ENCODE assay signal across 10 cellular contexts in the genomic region with DNA sequence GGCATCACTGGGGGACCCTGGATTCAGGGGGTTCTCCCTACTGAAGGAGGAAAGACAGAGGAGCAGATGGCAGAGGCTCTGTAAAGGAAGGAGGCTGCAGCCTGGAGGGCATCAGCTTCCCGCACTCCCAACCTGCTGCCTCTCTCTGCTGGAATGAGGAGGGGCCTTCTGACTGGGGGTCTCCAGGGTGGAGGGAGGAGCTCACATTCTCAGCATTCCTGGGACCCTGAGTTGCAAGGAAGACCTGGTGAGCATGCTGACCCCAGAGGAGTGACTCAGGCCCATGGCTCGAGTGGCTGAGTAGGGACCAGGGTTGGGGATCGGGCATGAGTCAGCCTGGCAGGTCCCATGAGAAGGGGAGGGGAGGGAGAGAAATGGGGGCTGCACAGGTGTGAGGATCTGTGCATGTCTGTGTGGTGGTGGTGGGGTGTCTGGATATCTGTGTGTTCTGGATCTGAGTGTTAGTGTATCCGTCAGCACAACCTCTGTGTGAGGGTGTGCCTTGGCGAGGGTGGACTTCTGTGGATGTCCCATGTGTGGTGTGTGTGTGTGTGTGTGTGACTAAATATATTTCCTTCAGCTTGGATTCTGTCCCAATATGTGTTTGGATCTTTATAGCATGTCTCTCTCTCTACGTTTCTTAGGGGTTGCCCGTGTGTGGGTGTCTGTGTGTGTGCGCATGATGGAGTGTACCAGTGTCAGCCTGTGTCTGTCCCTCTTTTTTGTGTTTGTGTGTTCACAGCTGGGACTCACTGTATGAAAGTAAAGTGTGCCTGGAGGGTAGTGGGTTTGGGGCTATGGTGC. TPM values are rescaled to one million over a fixed set of nuclear protein-coding genes. Genes with fewer than 3 reads are reported as not detected.
DNase-seq lines count a peak whose midpoint lies in the region; ATAC-seq, FAIRE-seq and TF ChIP-seq lines count a peak whose summit lies in the region.
"Had no signal": no experiment of that assay in that cellular context is flagged by ENCODE, and none has a peak within 500 bp of the region (broad histone marks: within the 10 kb centered on the region; RNA-seq: fewer than 3 reads in every experiment).

No MANE protein-coding gene starts in this region.

- DNase-seq in Calu3 = peak; percentile 80
- peak; percentile 93 for DNase-seq in RCC 7860 (ENCODE audit: low spot score)
- no peak for DNase-seq in epithelial cell of prostate (ENCODE audit: low read depth, low spot score)
- no peak for DNase-seq in osteocyte (ENCODE audit: extremely low spot score, unreplicated experiment)
- no peak for DNase-seq in NCI-H1436 treated with DMSO at 0.1 percent for 48 hours (lab: John Stamatoyannopoulos, UW)
- no peak for DNase-seq in epidermal melanocyte (ENCODE audit: insufficient read length, low spot score)
- no peak for DNase-seq in naive thymus-derived CD8-positive, alpha-beta T cell
- no peak for DNase-seq in SIG-M5 (lab: John Stamatoyannopoulos, UW)

- H3K4me1 Mint-ChIP-seq in Calu3 (ENCODE audit: low read depth, unreplicated experiment) (peaks cover 54% of the 10 kb centered on the region), osteocyte (ENCODE audit: unreplicated experiment) (peaks cover 79% of the 10 kb centered on the region)
- peaks cover 19 to 30% (median 21%) of the 10 kb centered on the region in 4 donors for H3K4me1 Mint-ChIP-seq in naive thymus-derived CD8-positive, alpha-beta T cell

- ATAC-seq in naive thymus-derived CD8-positive, alpha-beta T cell = no peak

- H3K9me3 Mint-ChIP-seq in Calu3 (ENCODE audit: low read depth, unreplicated experiment) = no peaks in the 10 kb centered on the region
- H3K9me3 Mint-ChIP-seq in osteocyte (ENCODE audit: unreplicated experiment) = no peaks in the 10 kb centered on the region
- no peaks in the 10 kb centered on the region for H3K9me3 Mint-ChIP-seq in naive thymus-derived CD8-positive, alpha-beta T cell
- H3K9me3 Mint-ChIP-seq: dendritic cell treated with granulocyte-macrophage colony-stimulating factor and Interleukin-4, amounts not matched to agents 40 ng/mL and 50 ng/mL, for 4 days had no signal

- peak overlapping the region; percentile 37 for H3K4me3 Mint-ChIP-seq in Calu3 (ENCODE audit: low read depth, unreplicated experiment)
- H3K4me3 Mint-ChIP-seq in osteocyte (ENCODE audit: unreplicated experiment) = peak overlapping the region; percentile 65
- H3K4me3 Mint-ChIP-seq in naive thymus-derived CD8-positive, alpha-beta T cell = peak overlapping the region in 1 of 10 donors; percentile 29
- H3K4me3 Mint-ChIP-seq: dendritic cell treated with granulocyte-macrophage colony-stimulating factor and Interleukin-4, amounts not matched to agents 40 ng/mL and 50 ng/mL, for 4 days had no signal

- no TSS peak for BruUV-seq in Calu3 (replicated peaks; lab: Mats Ljungman, UMichigan)

- H3K27ac ChIP-seq in epithelial cell of prostate = peak overlapping the region; percentile 88

- intact Hi-C loops in Calu3 (cut with micrococcal nuclease; ENCODE audit: unreplicated experiment) = no loop called here

- TF ChIP-seq CTCF in Calu3 (IDR thresholded peaks at IDR 0.05; ENCODE audit: unreplicated experiment) = no peak
- TF ChIP-seq CTCF in osteocyte (IDR thresholded peaks at IDR 0.05) = no peak

- FAIRE-seq in RCC 7860 (lab: Jason Lieb, UNC) = peak; percentile 80

- H3K27ac Mint-ChIP-seq in Calu3 (ENCODE audit: unreplicated experiment) (peak overlapping the region; percentile 98), osteocyte (ENCODE audit: unreplicated experiment) (peak overlapping the region; percentile 92)
- H3K27ac Mint-ChIP-seq in naive thymus-derived CD8-positive, alpha-beta T cell = peak overlapping the region in 5 of 10 donors; percentile 38 to 81 (median 52)

- POLR2A ChIA-PET in naive thymus-derived CD8-positive, alpha-beta T cell (lab: Charles Lee) = interaction anchor here (0.6 to 5.4 kb wide), 3 partner anchors 19 to 234 kb away, joined by 5 to 38 read pairs (median 5); a partner anchor contains a TSS

- H3K27me3 Mint-ChIP-seq in Calu3 (ENCODE audit: unreplicated experiment) = no peaks in the 10 kb centered on the region
- no peaks in the 10 kb centered on the region for H3K27me3 Mint-ChIP-seq in osteocyte (ENCODE audit: unreplicated experiment)
- H3K27me3 Mint-ChIP-seq in naive thymus-derived CD8-positive, alpha-beta T cell = peaks cover 13 to 44% (median 39%) of the 10 kb centered on the region in 5 donors

- CTCF ChIA-PET in Calu3 (lab: Charles Lee) = no interaction called here

- H3K36me3 Mint-ChIP-seq in Calu3 (ENCODE audit: insufficient read depth, unreplicated experiment) (peaks cover 76% of the 10 kb centered on the region), osteocyte (ENCODE audit: unreplicated experiment) (peaks cover 18% of the 10 kb centered on the region)
- no peaks in the 10 kb centered on the region for H3K36me3 Mint-ChIP-seq in naive thymus-derived CD8-positive, alpha-beta T cell

RNA-seq across cellular contexts. Expression of a gene that starts 4.6 kb away (rescaled TPM):
- total RNA-seq in Calu3 (2022) = 107 and 118 TPM in 2 replicates
- 250 and 265 TPM in 2 replicates for total RNA-seq in osteocyte
- total RNA-seq in naive thymus-derived CD8-positive, alpha-beta T cell = not detected
- polyA plus RNA-seq in naive thymus-derived CD8-positive, alpha-beta T cell = under 1 TPM in 2 of 3 donors, not detected in 1; 0.11 to 0.21 TPM

RNA-seq across cellular contexts. Expression of a gene that starts 30.6 kb away (rescaled TPM):
- 4.9 and 8.9 TPM in 2 replicates for total RNA-seq in Calu3 (2022)
- not detected in 2 replicates for total RNA-seq in osteocyte
- not detected for total RNA-seq in naive thymus-derived CD8-positive, alpha-beta T cell
- polyA plus RNA-seq in naive thymus-derived CD8-positive, alpha-beta T cell = not detected
- total RNA-seq: SK-MEL-5 had no signal

RNA-seq across cellular contexts. Expression of a gene that starts 40.5 kb away (rescaled TPM):
- total RNA-seq in Calu3 (2022) (320 and 370 TPM in 2 replicates), osteocyte (226 and 237 TPM in 2 replicates)
- 100 to 1,000 TPM; 262 to 280 TPM for total RNA-seq in naive thymus-derived CD8-positive, alpha-beta T cell
- polyA plus RNA-seq in naive thymus-derived CD8-positive, alpha-beta T cell = 10 to 100 TPM; 40.7 to 67.6 (median 46.1) TPM

Comparison
In these comparisons a context has a peak if more than half of its experiments do, and no peak if none do; other contexts are left out.
1. DNase-seq: peak in Calu3 (single experiment) and RCC 7860 (single experiment); none in epithelial cell of prostate (single experiment), osteocyte (single experiment), NCI-H1436 treated with DMSO at 0.1 percent for 48 hours (single experiment), epidermal melanocyte (single experiment), naive thymus-derived CD8-positive, alpha-beta T cell (0 of 10) and SIG-M5 (single experiment).
2. RNA of a gene that starts 4.6 kb away (total RNA-seq): 250 to 265 TPM in osteocyte and 107 to 118 TPM in Calu3; not detected in naive thymus-derived CD8-positive, alpha-beta T cell; every median in the first group is over 100 times any median in the second.